In the genomic region with DNA sequence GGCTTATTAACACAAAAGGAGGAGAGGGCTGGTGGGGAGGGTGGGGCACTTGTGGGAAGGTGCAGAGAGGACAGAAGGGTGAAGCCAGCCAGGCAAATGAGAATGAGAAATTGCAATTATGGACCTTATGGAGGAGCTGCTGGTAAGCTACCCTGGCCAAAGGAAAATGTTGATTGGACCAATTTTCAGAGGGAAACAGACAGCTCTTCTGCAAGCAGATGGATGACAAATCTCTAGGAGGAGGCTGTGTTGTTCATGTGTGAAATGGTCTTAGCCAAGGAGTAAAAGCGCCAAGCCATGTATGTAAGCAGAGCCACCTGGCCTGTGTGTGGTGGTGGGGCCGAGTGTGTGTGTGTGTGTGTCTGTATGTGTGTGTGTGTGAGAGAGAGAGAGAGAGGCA, we compare ENCODE assay signal across 30 cellular contexts.
DNase-seq lines count a peak whose midpoint lies in the region; ATAC-seq and TF ChIP-seq lines count a peak whose summit lies in the region.
"Had no signal": no experiment of that assay in that cellular context is flagged by ENCODE, and none has a peak within 500 bp of the region (broad histone marks: within the 10 kb centered on the region; RNA-seq: fewer than 3 reads in every experiment).

No MANE protein-coding gene starts in this region.

- H3K9me3 Mint-ChIP-seq in activated CD4-positive, alpha-beta T cell treated with anti-CD3 and anti-CD28 coated beads, Interleukin-2, amount 10 ng/mL, durations not matched to agents 24 days and 14 days: no peaks in the 10 kb centered on the region
- H3K9me3 Mint-ChIP-seq in activated T-helper 2 cell treated with anti-CD3 and anti-CD28 coated beads, Interferon-gamma antibody, Interleukin-2, Interleukin-4, amounts not matched to agents 10 μg/mL and 5 μg/mL and 100 μg/mL, durations not matched to agents 14 hours and 24 hours and 36 hours: no peaks in the 10 kb centered on the region

- dilution Hi-C loops in IMR-90 (cut with HindIII; ENCODE audit: low sequenced_read_pairs, unreplicated experiment): no loop called here

- H3K27ac ChIP-seq in IMR-90 (ENCODE audit: insufficient read depth, low read length) (no peak overlapping the region), neural cell (ENCODE audit: low read length) (peak overlapping the region; percentile 2)
- H3K27ac ChIP-seq: C4-2B, heart right ventricle, right atrium auricular region, SJCRH30, suprapubic skin, upper lobe of left lung, VCaP had no signal

- H3K4me1 ChIP-seq in IMR-90 (ENCODE audit: control insufficient read depth, insufficient read depth, low read length): peaks cover 10% of the 10 kb centered on the region
- H3K4me1 ChIP-seq: HAP-1, SJCRH30 had no signal

- intact Hi-C loops in activated CD4-positive, alpha-beta T cell treated with anti-CD3 and anti-CD28 coated beads, Interleukin-2, amount 10 ng/mL, durations not matched to agents 24 days and 14 days (cut with micrococcal nuclease): no loop called here
- intact Hi-C loops in IMR-90 (cut with micrococcal nuclease): no loop called here
- intact Hi-C loops in activated T-helper 2 cell treated with anti-CD3 and anti-CD28 coated beads, Interferon-gamma antibody, Interleukin-2, Interleukin-4, amounts not matched to agents 10 μg/mL and 5 μg/mL and 100 μg/mL, durations not matched to agents 14 hours and 24 hours and 36 hours (cut with micrococcal nuclease): loop anchor here (10.0 kb wide), 1 partner anchor 529 kb away; no protein-coding TSS in a partner anchor

- no peaks in the 10 kb centered on the region for H3K79me2 ChIP-seq in neural cell (replicated peaks; ENCODE audit: insufficient read depth, low read length)

- peak overlapping the region; percentile 18; the same call in 1 of the 2 replicates for H4K91ac ChIP-seq in IMR-90 (ENCODE audit: insufficient read depth, low read depth, low read length)

- H3K4ac ChIP-seq in IMR-90 (ENCODE audit: low read depth, low read length): no peak overlapping the region

- H3K4me3 Mint-ChIP-seq in activated CD4-positive, alpha-beta T cell treated with anti-CD3 and anti-CD28 coated beads, Interleukin-2, amount 10 ng/mL, durations not matched to agents 24 days and 14 days: no peak overlapping the region
- no peak overlapping the region for H3K4me3 Mint-ChIP-seq in activated T-helper 2 cell treated with anti-CD3 and anti-CD28 coated beads, Interferon-gamma antibody, Interleukin-2, Interleukin-4, amounts not matched to agents 10 μg/mL and 5 μg/mL and 100 μg/mL, durations not matched to agents 14 hours and 24 hours and 36 hours (ENCODE audit: low read depth)

- H2BK20ac ChIP-seq in IMR-90 (ENCODE audit: low read depth, low read length): no peak overlapping the region

- POLR2A ChIA-PET in IMR-90 (lab: Charles Lee; ENCODE audit: unreplicated experiment): no interaction called here

- H3K9me3 ChIP-seq in IMR-90 (ENCODE audit: control insufficient read depth, insufficient read depth, low read length) (no peaks in the 10 kb centered on the region), neural cell (ENCODE audit: low read length) (no peaks in the 10 kb centered on the region)
- H3K9me3 ChIP-seq: HAP-1, heart right ventricle, right atrium auricular region, SJCRH30, suprapubic skin, upper lobe of left lung had no signal

- no peaks in the 10 kb centered on the region for H4K20me1 ChIP-seq in IMR-90 (ENCODE audit: insufficient read depth, low read length)
- H4K20me1 ChIP-seq in neural cell (ENCODE audit: insufficient read depth): no peaks in the 10 kb centered on the region

- H3F3A ChIP-seq in neural cell (ENCODE audit: insufficient read depth, low read length, poor library complexity, severe bottlenecking): peaks cover 4% of the 10 kb centered on the region

- in situ Hi-C loops in IMR-90 (cut with MboI; ENCODE audit: low sequenced_read_pairs): no loop called here

- H2AK5ac ChIP-seq in IMR-90 (ENCODE audit: low read depth, low read length): no peak overlapping the region

- no CpG with 5 or more reads among the region's 2 CpGs for WGBS in IMR-90 (ENCODE audit: extremely low coverage in 2 of 2, insufficient read length in 1 of 2), 2 experiments

- H3K27ac Mint-ChIP-seq in activated CD4-positive, alpha-beta T cell treated with anti-CD3 and anti-CD28 coated beads, Interleukin-2, amount 10 ng/mL, durations not matched to agents 24 days and 14 days: peak overlapping the region; percentile 67
- peak overlapping the region; percentile 1 for H3K27ac Mint-ChIP-seq in activated T-helper 2 cell treated with anti-CD3 and anti-CD28 coated beads, Interferon-gamma antibody, Interleukin-2, Interleukin-4, amounts not matched to agents 10 μg/mL and 5 μg/mL and 100 μg/mL, durations not matched to agents 14 hours and 24 hours and 36 hours

- no peak overlapping the region for H2AK9ac ChIP-seq in IMR-90 (replicated peaks; ENCODE audit: low read depth, low read length, poor library complexity)

- H3K9me2 ChIP-seq in neural cell (ENCODE audit: insufficient read depth, low read length): no peaks in the 10 kb centered on the region

- no peak for TF ChIP-seq CTCF in IMR-90 (conservative IDR thresholded peaks at IDR 0.05; ENCODE audit: low read depth, low read length)
- TF ChIP-seq CTCF in neural cell (IDR thresholded peaks at IDR 0.05; ENCODE audit: poor library complexity, severe bottlenecking): no peak

- H3K36me3 Mint-ChIP-seq in activated CD4-positive, alpha-beta T cell treated with anti-CD3 and anti-CD28 coated beads, Interleukin-2, amount 10 ng/mL, durations not matched to agents 24 days and 14 days (ENCODE audit: low read depth): peaks cover 31% of the 10 kb centered on the region
- peaks cover 47% of the 10 kb centered on the region for H3K36me3 Mint-ChIP-seq in activated T-helper 2 cell treated with anti-CD3 and anti-CD28 coated beads, Interferon-gamma antibody, Interleukin-2, Interleukin-4, amounts not matched to agents 10 μg/mL and 5 μg/mL and 100 μg/mL, durations not matched to agents 14 hours and 24 hours and 36 hours (ENCODE audit: low read depth)

- TF ChIP-seq POLR2A in IMR-90 (IDR thresholded peaks at IDR 0.05; ENCODE audit: low read depth, low read length): no peak

- no peak overlapping the region for H3K23ac ChIP-seq in IMR-90 (ENCODE audit: low read depth, low read length)

- H3K4me3 ChIP-seq in IMR-90 (ENCODE audit: insufficient read depth, low read depth, low read length) (no peak overlapping the region), neural cell (ENCODE audit: low read length) (no peak overlapping the region)
- H3K4me3 ChIP-seq: dorsolateral prefrontal cortex, HAP-1, heart right ventricle, right atrium auricular region, SJCRH30, suprapubic skin, upper lobe of left lung had no signal

- no peak overlapping the region for H4K5ac ChIP-seq in IMR-90 (ENCODE audit: low read depth, low read length)

- no peak overlapping the region for H3K56ac ChIP-seq in IMR-90 (ENCODE audit: extremely low read depth, insufficient read depth, low read length)

- CTCF ChIA-PET in IMR-90 (lab: Yijun Ruan, JAX): no interaction called here

- H2BK5ac ChIP-seq in IMR-90 (ENCODE audit: low read depth, low read length, poor library complexity, severe bottlenecking): no peak overlapping the region

- no peak for TF ChIP-seq EP300 in neural cell (conservative IDR thresholded peaks at IDR 0.05; ENCODE audit: poor library complexity, severe bottlenecking)

- peaks cover 6% of the 10 kb centered on the region; the same call in 1 of the 2 replicates for H3K9me1 ChIP-seq in IMR-90 (ENCODE audit: insufficient read depth, low read length)

- peaks cover 0 to 14% of the 10 kb centered on the region in 2 experiments; a peak in 3 of 4 replicates for H3K79me1 ChIP-seq in IMR-90 (ENCODE audit: low read depth in 1 of 2, low read length in 2 of 2)

- H3K9ac ChIP-seq in IMR-90 (ENCODE audit: low read depth, low read length) (no peak overlapping the region), neural cell (ENCODE audit: low read length) (no peak overlapping the region)

- no peaks in the 10 kb centered on the region for H3K27me3 Mint-ChIP-seq in activated CD4-positive, alpha-beta T cell treated with anti-CD3 and anti-CD28 coated beads, Interleukin-2, amount 10 ng/mL, durations not matched to agents 24 days and 14 days
- H3K27me3 Mint-ChIP-seq in activated T-helper 2 cell treated with anti-CD3 and anti-CD28 coated beads, Interferon-gamma antibody, Interleukin-2, Interleukin-4, amounts not matched to agents 10 μg/mL and 5 μg/mL and 100 μg/mL, durations not matched to agents 14 hours and 24 hours and 36 hours (ENCODE audit: low read depth): no peaks in the 10 kb centered on the region

- peaks cover 37% of the 10 kb centered on the region for H3K4me1 Mint-ChIP-seq in activated CD4-positive, alpha-beta T cell treated with anti-CD3 and anti-CD28 coated beads, Interleukin-2, amount 10 ng/mL, durations not matched to agents 24 days and 14 days
- H3K4me1 Mint-ChIP-seq in activated T-helper 2 cell treated with anti-CD3 and anti-CD28 coated beads, Interferon-gamma antibody, Interleukin-2, Interleukin-4, amounts not matched to agents 10 μg/mL and 5 μg/mL and 100 μg/mL, durations not matched to agents 14 hours and 24 hours and 36 hours (ENCODE audit: low read depth): peaks cover 44% of the 10 kb centered on the region

- no peak for DNase-seq in activated CD4-positive, alpha-beta T cell treated with anti-CD3 and anti-CD28 coated beads, Interleukin-2, amount 10 ng/mL, durations not matched to agents 24 days and 14 days
- no peak for DNase-seq in activated CD4-positive, alpha-beta T cell treated with anti-CD3 and anti-CD28 coated beads for 4 hours
- DNase-seq in IMR-90: no peak
- no peak for DNase-seq in activated T-helper 2 cell treated with anti-CD3 and anti-CD28 coated beads, Interferon-gamma antibody, Interleukin-2, Interleukin-4, amounts not matched to agents 10 μg/mL and 5 μg/mL and 100 μg/mL, durations not matched to agents 14 hours and 24 hours and 36 hours (ENCODE audit: low spot score)
- no peak for DNase-seq in CD1c-positive myeloid dendritic cell (ENCODE audit: extremely low spot score)
- DNase-seq: activated CD4-positive, alpha-beta T cell treated with anti-CD3 and anti-CD28 coated beads for 48 hours; central memory CD4-positive, alpha-beta T cell; dorsolateral prefrontal cortex; EL; foreskin melanocyte; heart right ventricle; kidney; left ventricle myocardium superior; MV-4-11; NCI-H1436; RPMI8226; SJCRH30; small intestine; stimulated activated naive CD4-positive, alpha-beta T cell treated with Interleukin-2 at 50 U/mL for 16 hours; SW 1271; T-helper 9 cell; upper lobe of left lung had no signal

- no peak overlapping the region for H3K4me2 ChIP-seq in IMR-90 (ENCODE audit: low read depth, low read length)
- H3K4me2 ChIP-seq in neural cell (ENCODE audit: low read length): no peak overlapping the region

- H2BK120ac ChIP-seq in IMR-90 (ENCODE audit: low read depth, low read length): no peak overlapping the region

- H3K36me3 ChIP-seq in IMR-90 (ENCODE audit: control insufficient read depth, insufficient read depth, low read length) (peaks cover 2% of the 10 kb centered on the region; the same call in 1 of the 2 replicates), neural cell (ENCODE audit: insufficient read depth, low read length) (no peaks in the 10 kb centered on the region)
- H3K36me3 ChIP-seq: HAP-1, heart right ventricle, right atrium auricular region, SJCRH30, suprapubic skin, upper lobe of left lung had no signal

- no peak overlapping the region for H3K18ac ChIP-seq in IMR-90 (ENCODE audit: low read depth, low read length)

- ATAC-seq in IMR-90 (ENCODE audit: low read depth): no peak
- ATAC-seq in GM21717 (IDR thresholded peaks at IDR 0.05; ENCODE audit: unreplicated experiment): no peak
- ATAC-seq in HG03442 (IDR thresholded peaks at IDR 0.05; ENCODE audit: unreplicated experiment): no peak
- ATAC-seq: heart right ventricle, left ventricle myocardium superior had no signal

- no peaks in the 10 kb centered on the region for H3K27me3 ChIP-seq in IMR-90 (ENCODE audit: control insufficient read depth, insufficient read depth, low read length)
- H3K27me3 ChIP-seq in neural cell (ENCODE audit: insufficient read depth, low read depth, low read length): no peaks in the 10 kb centered on the region
- H3K27me3 ChIP-seq: dorsolateral prefrontal cortex, heart right ventricle, right atrium auricular region, SJCRH30, suprapubic skin, upper lobe of left lung had no signal

- no peak overlapping the region for H2BK15ac ChIP-seq in IMR-90 (ENCODE audit: low read depth, low read length)

- no peak overlapping the region for H4K8ac ChIP-seq in IMR-90 (ENCODE audit: low read depth in 2 of 2, low read length in 2 of 2)

- BruUV-seq in IMR-90 (replicated peaks; lab: Mats Ljungman, UMichigan): no TSS peak

- H3K14ac ChIP-seq in IMR-90 (replicated peaks; ENCODE audit: low read depth, low read length): no peak overlapping the region

- H2AFZ ChIP-seq in IMR-90 (replicated peaks; ENCODE audit: low read length, poor library complexity) (no peak overlapping the region), neural cell (ENCODE audit: low read depth, low read length) (no peak overlapping the region)

- no peak for TF ChIP-seq RAD21 in IMR-90 (IDR thresholded peaks at IDR 0.05; ENCODE audit: low read length)
- no peak for TF ChIP-seq RAD21 in neural cell (conservative IDR thresholded peaks at IDR 0.05)
